In genomic region chr2:38619458-38620164, GRCh38 we compare ENCODE assay signal across 10 cellular contexts. TPM values are rescaled to one million over a fixed set of nuclear protein-coding genes. Genes with fewer than 3 reads are reported as not detected.
DNase-seq lines count a peak whose midpoint lies in the region; ATAC-seq, FAIRE-seq and TF ChIP-seq lines count a peak whose summit lies in the region.
"Had no signal": no experiment of that assay in that cellular context is flagged by ENCODE, and none has a peak within 500 bp of the region (broad histone marks: within the 10 kb centered on the region; RNA-seq: fewer than 3 reads in every experiment).

No MANE protein-coding gene starts in this region.

- TF ChIP-seq CTCF in brain microvascular endothelial cell (IDR thresholded peaks at IDR 0.05; ENCODE audit: low read depth, low read length, missing control alignments) (no peak), neutrophil (IDR thresholded peaks at IDR 0.05) (no peak)

- in situ Hi-C loops in brain microvascular endothelial cell (cut with HindIII; ENCODE audit: low pct_ligation_motif_present, low sequenced_read_pairs), result no loop called here

- FAIRE-seq in GM12891 (lab: Jason Lieb, UNC), result peak; percentile 51

- H3K27ac ChIP-seq in brain microvascular endothelial cell (peak overlapping the region; percentile 14), neutrophil (peak overlapping the region; percentile 59)

- H3K9me3 ChIP-seq in neutrophil, result no peaks in the 10 kb centered on the region

- H3K36me3 ChIP-seq in brain microvascular endothelial cell (replicated peaks) (no peaks in the 10 kb centered on the region), neutrophil (no peaks in the 10 kb centered on the region)

- TF ChIP-seq POLR2A in GM12891 (IDR thresholded peaks at IDR 0.05; ENCODE audit: low read depth, low read length), result no peak; the same call in 1 of the 2 replicates

- H3K27me3 ChIP-seq in brain microvascular endothelial cell (replicated peaks) (no peaks in the 10 kb centered on the region), neutrophil (no peaks in the 10 kb centered on the region)

- H3K4me3 ChIP-seq in brain microvascular endothelial cell (ENCODE audit: low read depth, low read length) (no peak overlapping the region), neutrophil (ENCODE audit: low read depth in 1 of 2, low read length in 1 of 2) (no peak overlapping the region)

- DNase-seq in GM12891 (ENCODE audit: insufficient read length, low spot score) (no peak), HT1080 (ENCODE audit: low read depth) (peak; percentile 18), brain microvascular endothelial cell (no peak), nucleus accumbens (lab: John Stamatoyannopoulos, UW) (no peak), NCI-H1092 (lab: John Stamatoyannopoulos, UW) (no peak), NCI-H187 (lab: John Stamatoyannopoulos, UW) (no peak)
- DNase-seq: DMS 273 treated with DMSO at 0.1 percent for 48 hours; stimulated activated CD4-positive, alpha-beta T cell treated with anti-CD3 and anti-CD28 coated beads, Interleukin-1b, Interleukin-23, amount 100 ng/mL, for 48 hours had no signal

- ATAC-seq in HG03039 (IDR thresholded peaks at IDR 0.05; ENCODE audit: unreplicated experiment), result no peak

- peaks cover 35 to 43% of the 10 kb centered on the region in 2 experiments for H3K4me1 ChIP-seq in neutrophil (ENCODE audit: control insufficient read depth in 1 of 2, insufficient read depth in 1 of 2, low read depth in 1 of 2, low read length in 1 of 2)

TF ChIP-seq in GM12891, 5 proteins besides CTCF, POLR2A, EP300 and RAD21:
- TF ChIP-seq SPI1 (IDR thresholded peaks at IDR 0.05; ENCODE audit: low read depth, low read length) (peak; percentile 96), TAF1 (IDR thresholded peaks at IDR 0.05; ENCODE audit: low read depth, low read length) (no peak)
TF ChIP-seq in GM12891: peak in this region for 1.

RNA-seq across cellular contexts. Expression of gene HNRNPLL, which starts 16.9 kb away (rescaled TPM):
- polyA plus RNA-seq in GM12891 (2012; ENCODE audit: low read depth, missing spikeins), result 30.7 TPM
- 29.2 and 34.6 TPM in 2 replicates for total RNA-seq in HT1080 (2014; rRNA removed; shearing (Covaris generic))
- polyA plus RNA-seq in HT1080 (2015; cell fraction: cytosol; rRNA removed), result 32.2 and 34.1 TPM in 2 replicates
- 34.9 and 40.5 TPM in 2 replicates for polyA plus RNA-seq in HT1080 (2015; cell fraction: nucleus; rRNA removed)

RNA-seq across cellular contexts. Expression of gene GALM, which starts 46.3 kb away (rescaled TPM):
- 24.9 TPM for polyA plus RNA-seq in GM12891 (2012; ENCODE audit: low read depth, missing spikeins)
- total RNA-seq in HT1080 (2014; rRNA removed; shearing (Covaris generic)), result not detected in 2 replicates
- not detected in 2 replicates for polyA plus RNA-seq in HT1080 (2015; cell fraction: cytosol; rRNA removed)
- not detected in 2 replicates for polyA plus RNA-seq in HT1080 (2015; cell fraction: nucleus; rRNA removed)
